Comparison of ENCODE assay signal across 1 cellular context in genomic region chr5:140075371-140075770, GRCh38.
TF ChIP-seq lines count a peak whose summit lies in the region.

No MANE protein-coding gene starts in this region.

TF ChIP-seq in SK-N-SH, 30 proteins besides CTCF, POLR2A, EP300 and RAD21:
- TF ChIP-seq SMC3 (IDR thresholded peaks at IDR 0.05; ENCODE audit: low read depth, low read length): peak; percentile 25
- no peak for TF ChIP-seq NRF1 (IDR thresholded peaks at IDR 0.05; ENCODE audit: low read depth, low read length)
